In the genomic region with DNA sequence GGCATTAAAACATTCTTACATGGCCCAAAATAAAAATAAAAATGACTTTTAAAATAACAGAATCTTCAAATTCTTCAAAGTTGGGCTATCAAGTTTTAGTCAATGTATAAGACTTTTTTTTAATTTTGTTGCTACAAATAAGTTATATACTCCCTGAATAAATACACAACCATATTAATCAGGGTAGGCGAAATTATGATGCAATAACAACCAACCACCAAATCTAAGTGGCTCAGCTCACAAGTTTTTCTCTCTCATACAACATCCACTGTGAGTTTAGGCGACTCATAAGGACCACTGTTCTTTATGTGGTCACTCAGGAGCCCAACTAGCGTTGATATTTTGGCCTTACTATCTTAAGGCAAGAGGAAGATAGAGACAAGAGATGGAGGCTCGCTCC, we compare ENCODE assay signal across 36 cellular contexts. TPM values are rescaled to one million over a fixed set of nuclear protein-coding genes. Genes with fewer than 3 reads are reported as not detected.
"Had no signal": no experiment of that assay in that cellular context is flagged by ENCODE, and none has a peak within 500 bp of the region (broad histone marks: within the 10 kb centered on the region; RNA-seq: fewer than 3 reads in every experiment).

No MANE protein-coding gene starts in this region.

- H3K36me3 Mint-ChIP-seq: natural killer cell treated with Interleukin-12 subunit alpha and Interleukin-12 subunit beta and Interleukin-15 and Interleukin-18, amount 100 ng/mL, for 72 hours; stimulated activated memory B cell treated with anti-CD40 and anti-IgM and Interleukin-4, amounts not matched to agents 10 μg/mL and 1 μg/mL and 100 μg/mL, for 72 hours had no signal

- H3K27ac ChIP-seq: neutrophil, pancreas, psoas muscle, skin epidermis, spleen, suprapubic skin, thoracic aorta, thyroid gland, tibial nerve, upper lobe of left lung, vagina had no signal

- H3K4me3 ChIP-seq: pancreas, psoas muscle, skin epidermis, smooth muscle cell, spleen, suprapubic skin, thoracic aorta, thyroid gland, tibial nerve, upper lobe of left lung, vagina had no signal

- H3K4me1 ChIP-seq: psoas muscle had no signal

- H3K27ac Mint-ChIP-seq: natural killer cell treated with Interleukin-12 subunit alpha and Interleukin-12 subunit beta and Interleukin-15 and Interleukin-18, amount 100 ng/mL, for 72 hours; nephron progenitor cell; stimulated activated memory B cell treated with anti-CD40 and anti-IgM and Interleukin-4, amounts not matched to agents 10 μg/mL and 1 μg/mL and 100 μg/mL, for 72 hours; stimulated activated naive CD8-positive, alpha-beta T cell treated with anti-CD3 and anti-CD28 coated beads, Interleukin-15, amount 100 ng/mL, for 72 hours had no signal

- H3K4me3 Mint-ChIP-seq: naive thymus-derived CD8-positive, alpha-beta T cell; natural killer cell treated with Interleukin-12 subunit alpha and Interleukin-12 subunit beta and Interleukin-15 and Interleukin-18, amount 100 ng/mL, for 72 hours; nephron progenitor cell; neural crest cell; stimulated activated memory B cell treated with anti-CD40 and anti-IgM and Interleukin-4, amounts not matched to agents 10 μg/mL and 1 μg/mL and 100 μg/mL, for 72 hours; stimulated activated naive CD8-positive, alpha-beta T cell treated with anti-CD3 and anti-CD28 coated beads, Interleukin-15, amount 100 ng/mL, for 72 hours had no signal

- H3K4me2 ChIP-seq: smooth muscle cell had no signal

- FAIRE-seq: pancreas, urothelium cell line had no signal

- H3K36me3 ChIP-seq: neutrophil, pancreas, spleen, suprapubic skin, thoracic aorta, thyroid gland, tibial nerve, upper lobe of left lung, vagina had no signal

- ATAC-seq: naive thymus-derived CD8-positive, alpha-beta T cell; natural killer cell treated with Interleukin-12 subunit alpha and Interleukin-12 subunit beta and Interleukin-15 and Interleukin-18, amount 100 ng/mL, for 72 hours; pancreas; psoas muscle; right cardiac atrium; sciatic nerve; stimulated activated memory B cell treated with anti-CD40 and anti-IgM and Interleukin-4, amounts not matched to agents 10 μg/mL and 1 μg/mL and 100 μg/mL, for 72 hours; stimulated activated naive CD8-positive, alpha-beta T cell treated with anti-CD3 and anti-CD28 coated beads, Interleukin-15, amount 100 ng/mL, for 72 hours; stimulated activated naive CD8-positive, alpha-beta T cell treated with anti-CD3 and anti-CD28 coated beads, Interleukin-15, Interleukin-2, amounts not matched to agents 100 U/mL and 50 U/mL, for 24 hours had no signal

- H3K9me3 Mint-ChIP-seq: natural killer cell treated with Interleukin-12 subunit alpha and Interleukin-12 subunit beta and Interleukin-15 and Interleukin-18, amount 100 ng/mL, for 72 hours; neural crest cell; stimulated activated memory B cell treated with anti-CD40 and anti-IgM and Interleukin-4, amounts not matched to agents 10 μg/mL and 1 μg/mL and 100 μg/mL, for 72 hours; stimulated activated naive CD8-positive, alpha-beta T cell treated with anti-CD3 and anti-CD28 coated beads, Interleukin-15, amount 100 ng/mL, for 72 hours had no signal

- H3K9me3 ChIP-seq: neutrophil, pancreas, psoas muscle, spleen, suprapubic skin, thoracic aorta, thyroid gland, tibial nerve, upper lobe of left lung, vagina had no signal

- DNase-seq: naive thymus-derived CD8-positive, alpha-beta T cell; nephron progenitor cell; nucleus accumbens; pancreas; psoas muscle; right cardiac atrium; spleen; stimulated activated CD4-positive, alpha-beta T cell treated with anti-CD3 and anti-CD28 coated beads, Interleukin-12 subunit alpha, Interleukin-12 subunit beta, amount 100 ng/mL, for 4 hours; stimulated activated CD4-positive, alpha-beta T cell treated with anti-CD3 and anti-CD28 coated beads, Interleukin-1b, Interleukin-23, amount 100 ng/mL, for 48 hours; stimulated activated CD4-positive, alpha-beta T cell treated with anti-CD3 and anti-CD28 coated beads, Interleukin-4, amount 100 ng/mL, for 1 hour; stimulated activated CD4-positive, alpha-beta T cell treated with anti-CD3 and anti-CD28 coated beads, Interleukin-4, amount 100 ng/mL, for 4 hours; stimulated activated CD8-positive, alpha-beta memory T cell treated with anti-CD3 and anti-CD28 coated beads, Interleukin-4, amount 100 ng/mL, for 48 hours; stimulated activated naive CD4-positive, alpha-beta T cell; stimulated activated naive CD8-positive, alpha-beta T cell treated with anti-CD3 and anti-CD28 coated beads, Interleukin-15, amount 100 ng/mL, for 72 hours; stimulated activated naive CD8-positive, alpha-beta T cell treated with anti-CD3 and anti-CD28 coated beads, Interleukin-15, Interleukin-2, amounts not matched to agents 100 U/mL and 50 U/mL, for 24 hours; substantia nigra; thyroid gland; trophoblast cell; upper lobe of left lung had no signal

RNA-seq across cellular contexts. Expression of gene NEUROG2, which starts 11.2 kb away (rescaled TPM):
- total RNA-seq: naive thymus-derived CD8-positive, alpha-beta T cell; natural killer cell treated with Interleukin-12 subunit alpha and Interleukin-12 subunit beta and Interleukin-15 and Interleukin-18, amount 100 ng/mL, for 72 hours; omental fat pad; osteocyte; pancreas; posterior vena cava; psoas muscle; renal cortical epithelial cell; right cardiac atrium; sciatic nerve; smooth muscle cell; spleen; suprapubic skin; thoracic aorta; thyroid gland; tibial nerve; upper lobe of left lung; ureter; vagina had no signal
- polyA plus RNA-seq: naive thymus-derived CD8-positive, alpha-beta T cell; pancreas; psoas muscle; right cardiac atrium; smooth muscle cell; spleen had no signal
